Comparison of ENCODE assay signal across 16 cellular contexts in genomic region chr6:109961666-109962065, GRCh38. TPM values are rescaled to one million over a fixed set of nuclear protein-coding genes. Genes with fewer than 3 reads are reported as not detected.
A peak's percentile ranks its signal among the peaks of the same experiment; 100 is the strongest.
DNase-seq lines count a peak whose midpoint lies in the region; ATAC-seq lines count a peak whose summit lies in the region.
"Had no signal": no experiment of that assay in that cellular context is flagged by ENCODE, and none has a peak within 500 bp of the region (broad histone marks: within the 10 kb centered on the region; RNA-seq: fewer than 3 reads in every experiment).

No MANE protein-coding gene starts in this region.

- no peaks in the 10 kb centered on the region for H3K36me3 ChIP-seq in BLaER1
- H3K36me3 ChIP-seq: BE2C had no signal

- intact Hi-C loops in left colon (cut with DNase I, micrococcal nuclease), result no loop called here

- peaks cover 22% of the 10 kb centered on the region for H3K9me3 ChIP-seq in BLaER1
- H3K9me3 ChIP-seq: BE2C had no signal

- no peaks in the 10 kb centered on the region for H3K27me3 ChIP-seq in BLaER1
- H3K27me3 ChIP-seq: BE2C had no signal

- ATAC-seq in left colon, result no peak
- ATAC-seq: effector memory CD8-positive, alpha-beta T cell had no signal

- no peak overlapping the region for H3K9ac ChIP-seq in BLaER1

- H3K4me1 ChIP-seq in BLaER1, result peaks cover 22% of the 10 kb centered on the region
- H3K4me1 ChIP-seq: BE2C had no signal

- DNase-seq in HK-2 (ENCODE audit: unreplicated experiment), result peak; percentile 8
- peak; percentile 58 for DNase-seq in SW480 (ENCODE audit: low spot score)
- DNase-seq in glomerular endothelial cell (ENCODE audit: extremely low read depth, low read depth, low spot score), result peak; percentile 3
- no peak for DNase-seq in KBM-7
- DNase-seq in NCI-H146 (lab: John Stamatoyannopoulos, UW), result no peak
- no peak for DNase-seq in NCI-H345 (lab: John Stamatoyannopoulos, UW)
- DNase-seq in left colon, result no peak
- DNase-seq: BE2C; DMS79; effector memory CD8-positive, alpha-beta T cell; foreskin melanocyte; NCI-H2081; NCI-H526; substantia nigra had no signal

- peak overlapping the region; percentile 32; the same call in 1 of the 2 replicates for H3K27ac ChIP-seq in BLaER1

- peak overlapping the region; percentile 67 for H3K4me2 ChIP-seq in BLaER1

- no peak overlapping the region for H3K4me3 ChIP-seq in BLaER1
- H3K4me3 ChIP-seq: lung had no signal

- H4K20me1 ChIP-seq in BLaER1, result no peaks in the 10 kb centered on the region

- in situ Hi-C loops in KBM-7 (cut with MboI; ENCODE audit: low pct_unique_long_range_greater_than_20kb, low sequenced_read_pairs), result no loop called here

RNA-seq across cellular contexts. Expression of gene GPR6, which starts 16.4 kb away (rescaled TPM):
- total RNA-seq in glomerular endothelial cell (not detected in 2 replicates), left colon (not detected)
- total RNA-seq: lung had no signal

Comparison
In these comparisons a context has a peak if more than half of its experiments do, and no peak if none do; other contexts are left out.
1. DNase-seq: peak in HK-2 (single experiment), SW480 (single experiment) and glomerular endothelial cell (single experiment); none in KBM-7 (single experiment), NCI-H146 (single experiment), NCI-H345 (single experiment) and left colon (0 of 2).